In the genomic region with DNA sequence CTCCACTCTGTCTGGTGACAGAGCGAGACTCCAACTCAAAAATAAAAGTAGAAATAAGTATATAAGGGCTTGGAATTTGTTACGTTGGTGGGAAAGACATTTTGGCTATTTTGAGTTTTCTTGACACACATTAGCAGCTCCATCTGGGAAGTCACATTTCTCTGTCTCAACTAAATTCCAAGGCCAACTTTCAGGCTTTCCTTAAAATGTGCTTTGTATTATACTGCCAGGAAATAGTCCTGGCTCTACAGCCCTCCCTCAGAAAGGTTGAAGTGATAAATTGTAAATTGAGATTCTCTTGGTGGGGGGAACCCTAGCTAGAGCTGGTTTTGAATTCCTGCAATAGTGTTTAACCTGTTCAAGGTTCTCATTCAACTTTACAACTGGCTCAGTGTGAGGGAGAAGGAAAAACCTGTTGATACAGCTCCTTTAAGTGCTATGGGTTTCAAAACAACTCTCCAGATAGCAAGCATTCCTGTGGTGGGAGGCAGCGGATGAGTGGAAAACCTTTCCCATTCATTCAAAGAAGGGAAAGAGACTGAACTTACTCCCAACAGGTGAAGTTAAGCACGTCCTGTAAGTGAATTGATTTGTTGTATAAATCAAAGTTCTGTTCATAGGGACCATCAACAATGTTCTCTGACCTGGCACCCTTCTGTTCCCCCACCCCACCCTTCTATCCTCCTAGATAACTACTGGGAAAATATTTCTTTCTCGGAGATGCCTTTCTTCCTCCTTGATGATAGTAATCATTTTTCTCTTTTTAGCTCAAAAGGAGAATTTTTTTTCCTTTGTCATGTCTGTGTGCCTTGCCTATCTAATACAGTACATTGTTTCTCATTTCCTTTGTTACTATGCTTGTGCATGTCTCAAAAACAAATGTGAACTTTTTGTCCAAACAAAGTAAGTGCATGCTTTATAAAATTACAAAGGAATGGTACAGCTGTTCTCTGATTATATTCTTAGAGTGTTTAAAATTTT, we compare ENCODE assay signal across 10 cellular contexts. TPM values are rescaled to one million over a fixed set of nuclear protein-coding genes. Genes with fewer than 3 reads are reported as not detected.
A peak's percentile ranks its signal among the peaks of the same experiment; 100 is the strongest.
DNase-seq lines count a peak whose midpoint lies in the region; ATAC-seq and TF ChIP-seq lines count a peak whose summit lies in the region.
"Had no signal": no experiment of that assay in that cellular context is flagged by ENCODE, and none has a peak within 500 bp of the region (broad histone marks: within the 10 kb centered on the region; RNA-seq: fewer than 3 reads in every experiment).

No MANE protein-coding gene starts in this region.

- POLR2A ChIA-PET in RWPE1 (lab: Yijun Ruan, JAX; ENCODE audit: low non-redundant PET): no interaction called here

- no peak overlapping the region for H3K27ac ChIP-seq in RWPE1
- H3K27ac ChIP-seq: parathyroid adenoma had no signal

- ATAC-seq in HG03175 (IDR thresholded peaks at IDR 0.05; ENCODE audit: unreplicated experiment): no peak

- DNase-seq in Daoy (ENCODE audit: low read depth) (peak; percentile 71), RWPE1 (ENCODE audit: low spot score) (peak; percentile 72), fibroblast of pulmonary artery (ENCODE audit: low read depth) (peak; percentile 79), non-pigmented ciliary epithelial cell (ENCODE audit: low read depth) (peak; percentile 72), NCI-H1105 treated with DMSO at 0.1 percent for 48 hours (lab: John Stamatoyannopoulos, UW) (no peak), cerebellum (ENCODE audit: low spot score) (no peak), NCI-H2107 (lab: John Stamatoyannopoulos, UW) (no peak)
- DNase-seq: substantia nigra had no signal

- peak overlapping the region; percentile 23 for H3K4me3 ChIP-seq in fibroblast of pulmonary artery (replicated peaks; ENCODE audit: low read depth, low read length)

- TF ChIP-seq CTCF in RWPE1 (conservative IDR thresholded peaks at IDR 0.05; ENCODE audit: low read depth) (no peak), fibroblast of pulmonary artery (IDR thresholded peaks at IDR 0.05; ENCODE audit: low read length, missing control alignments) (no peak)

- CTCF ChIA-PET in RWPE1 (lab: Yijun Ruan, JAX): interaction anchor here (0.6 kb wide), 2 partner anchors 43 to 964 kb away, joined by 3 to 4 read pairs; no protein-coding TSS in a partner anchor

RNA-seq across cellular contexts. Expression of a gene that starts 44.2 kb away (rescaled TPM):
- total RNA-seq in Daoy (2014; rRNA removed; shearing (Covaris generic)): 12.3 and 14.4 TPM in 2 replicates
- 104 TPM for total RNA-seq in cerebellum

Comparison
In these comparisons a context has a peak if more than half of its experiments do, and no peak if none do; other contexts are left out.
1. DNase-seq: peak in Daoy (single experiment), RWPE1 (single experiment), fibroblast of pulmonary artery (single experiment) and non-pigmented ciliary epithelial cell (single experiment); none in NCI-H1105 treated with DMSO at 0.1 percent for 48 hours (single experiment), cerebellum (single experiment) and NCI-H2107 (single experiment).